In the genomic region with DNA sequence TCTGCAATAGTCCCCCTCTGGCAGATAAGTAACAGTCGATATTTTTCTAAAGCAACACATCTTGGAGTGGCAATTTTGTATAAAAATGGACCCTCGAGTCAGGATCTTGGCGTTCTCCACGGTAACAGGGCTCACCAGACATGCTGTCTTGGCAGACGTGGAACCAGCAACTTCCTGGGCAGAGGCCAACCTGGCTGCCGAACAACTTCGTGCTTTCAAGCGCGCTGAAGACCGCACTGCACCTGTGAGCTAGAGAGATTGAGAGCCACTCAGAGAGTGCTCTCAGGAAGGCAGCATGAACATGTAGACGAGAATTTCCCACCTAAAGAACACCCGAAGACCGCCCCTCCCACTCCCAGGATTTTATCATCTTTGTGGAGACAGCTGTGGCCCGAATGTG, we compare ENCODE assay signal across 18 cellular contexts. TPM values are rescaled to one million over a fixed set of nuclear protein-coding genes. Genes with fewer than 3 reads are reported as not detected.
DNase-seq lines count a peak whose midpoint lies in the region; ATAC-seq, FAIRE-seq and TF ChIP-seq lines count a peak whose summit lies in the region.
"Had no signal": no experiment of that assay in that cellular context is flagged by ENCODE, and none has a peak within 500 bp of the region (broad histone marks: within the 10 kb centered on the region; RNA-seq: fewer than 3 reads in every experiment).

No MANE protein-coding gene starts in this region.

- H3K4me1 ChIP-seq in kidney (ENCODE audit: control insufficient read depth in 1 of 2, insufficient read depth in 1 of 2, low read depth in 1 of 2, low read length in 2 of 2), result no peaks in the 10 kb centered on the region
- H3K4me1 ChIP-seq: adrenal gland had no signal

- H3K27me3 ChIP-seq in MG63, result no peaks in the 10 kb centered on the region
- H3K27me3 ChIP-seq: adrenal gland, heart right ventricle, tibial nerve had no signal

- H3K4me3 ChIP-seq in kidney (ENCODE audit: low read length in 2 of 2) (no peak overlapping the region), MG63 (no peak overlapping the region)
- H3K4me3 ChIP-seq: adrenal gland, heart right ventricle, tibial nerve had no signal

- TF ChIP-seq CTCF in kidney (IDR thresholded peaks at IDR 0.05; ENCODE audit: borderline replicate concordance, extremely low read depth, insufficient read depth), result no peak

- intact Hi-C loops in kidney (cut with DNase I), result no loop called here

- no peak for FAIRE-seq in kidney (lab: Jason Lieb, UNC)
- FAIRE-seq: colon had no signal

- H3K9me3 Mint-ChIP-seq in activated naive CD4-positive, alpha-beta T cell treated with anti-CD3 and anti-CD28 coated beads, Interleukin-2, amount 50 U/mL, for 24 hours, result peaks cover 6% of the 10 kb centered on the region

- peaks cover 0 to under 1% of the 10 kb centered on the region in 2 donors for H3K9me3 ChIP-seq in kidney (ENCODE audit: control insufficient read depth in 1 of 2, low read length in 2 of 2)
- peaks cover under 1% of the 10 kb centered on the region; the same call in 1 of the 2 replicates for H3K9me3 ChIP-seq in MG63

- H3K4me3 Mint-ChIP-seq in activated naive CD4-positive, alpha-beta T cell treated with anti-CD3 and anti-CD28 coated beads, Interleukin-2, amount 50 U/mL, for 24 hours, result no peak overlapping the region
- H3K4me3 Mint-ChIP-seq: activated CD4-positive, alpha-beta T cell treated with anti-CD3 and anti-CD28 coated beads, Interleukin-2, amount 10 ng/mL, durations not matched to agents 7 days and 5 days; activated T-cell treated with anti-CD3 and anti-CD28 coated beads, Interleukin-2, amount 50 U/mL, for 4 hours had no signal

- H3K36me3 Mint-ChIP-seq in activated naive CD4-positive, alpha-beta T cell treated with anti-CD3 and anti-CD28 coated beads, Interleukin-2, amount 50 U/mL, for 24 hours, result peaks cover 18% of the 10 kb centered on the region

- H3K9ac ChIP-seq in kidney (ENCODE audit: low read length in 2 of 2), result no peak overlapping the region

- peaks cover 9 to 21% of the 10 kb centered on the region in 2 donors for H3K36me3 ChIP-seq in kidney (ENCODE audit: control insufficient read depth in 1 of 2, insufficient read depth in 2 of 2, low read length in 2 of 2)
- H3K36me3 ChIP-seq in MG63, result peaks cover 27% of the 10 kb centered on the region

- H3K27ac ChIP-seq in kidney (ENCODE audit: low read depth in 2 of 2, low read length in 2 of 2), result no peak overlapping the region
- H3K27ac ChIP-seq: adrenal gland, heart right ventricle, RWPE1, tibial nerve had no signal

- peaks cover 23% of the 10 kb centered on the region for H3K4me1 Mint-ChIP-seq in activated naive CD4-positive, alpha-beta T cell treated with anti-CD3 and anti-CD28 coated beads, Interleukin-2, amount 50 U/mL, for 24 hours

- DNase-seq in activated naive CD4-positive, alpha-beta T cell treated with anti-CD3 and anti-CD28 coated beads, Interleukin-2, amount 50 U/mL, for 16 hours, result no peak
- DNase-seq in anterior cingulate cortex (lab: John Stamatoyannopoulos, UW), result peak in 34 of 58 donors; percentile 7 to 72 (median 36)
- DNase-seq in kidney, result peak; percentile 36
- peak; percentile 58 for DNase-seq in superior temporal gyrus (ENCODE audit: extremely low spot score)
- DNase-seq in RKO (ENCODE audit: low spot score), result no peak
- no peak for DNase-seq in MG63
- DNase-seq: activated CD4-positive, alpha-beta T cell treated with anti-CD3 and anti-CD28 coated beads, Interleukin-2, amount 10 ng/mL, durations not matched to agents 7 days and 5 days; activated T-cell treated with anti-CD3 and anti-CD28 coated beads, Interleukin-2, amount 50 U/mL, for 4 hours; adrenal gland; erythroblast; NCI-H187 treated with DMSO at 0.1 percent for 48 hours; NCI-H69 had no signal

- no peak for ATAC-seq in GM21786 (IDR thresholded peaks at IDR 0.05; ENCODE audit: unreplicated experiment)
- ATAC-seq: activated T-cell treated with anti-CD3 and anti-CD28 coated beads, Interleukin-2, amount 50 U/mL, for 4 hours had no signal

- no peaks in the 10 kb centered on the region for H3K27me3 Mint-ChIP-seq in activated naive CD4-positive, alpha-beta T cell treated with anti-CD3 and anti-CD28 coated beads, Interleukin-2, amount 50 U/mL, for 24 hours
- H3K27me3 Mint-ChIP-seq: activated CD4-positive, alpha-beta T cell treated with anti-CD3 and anti-CD28 coated beads, Interleukin-2, amount 10 ng/mL, durations not matched to agents 7 days and 5 days had no signal

- H3K27ac Mint-ChIP-seq in activated naive CD4-positive, alpha-beta T cell treated with anti-CD3 and anti-CD28 coated beads, Interleukin-2, amount 50 U/mL, for 24 hours, result peak overlapping the region; percentile 17
- H3K27ac Mint-ChIP-seq: activated CD4-positive, alpha-beta T cell treated with anti-CD3 and anti-CD28 coated beads, Interleukin-2, amount 10 ng/mL, durations not matched to agents 7 days and 5 days had no signal

RNA-seq across cellular contexts. Expression of gene C1orf174, which starts 7.3 kb away (rescaled TPM):
- total RNA-seq in kidney, result 16.8 TPM
- 15.9 TPM for polyA plus RNA-seq in kidney (ENCODE audit: insufficient read depth, low read depth, low replicate concordance)
- total RNA-seq in MG63 (2014; rRNA removed; shearing (Covaris generic); ENCODE audit: low replicate concordance), result 49.3 and 61.2 TPM in 2 replicates

RNA-seq across cellular contexts. Expression of gene DFFB, which starts 35.5 kb away (rescaled TPM):
- 8.2 TPM for total RNA-seq in kidney
- polyA plus RNA-seq in kidney (ENCODE audit: insufficient read depth, low read depth, low replicate concordance), result 5.6 TPM
- total RNA-seq in MG63 (2014; rRNA removed; shearing (Covaris generic); ENCODE audit: low replicate concordance), result 12.7 and 19.1 TPM in 2 replicates

RNA-seq across cellular contexts. Expression of gene CEP104, which starts 35.7 kb away (rescaled TPM):
- total RNA-seq in kidney, result 51.2 TPM
- polyA plus RNA-seq in kidney (ENCODE audit: insufficient read depth, low read depth, low replicate concordance), result 11.1 TPM
- total RNA-seq in MG63 (2014; rRNA removed; shearing (Covaris generic); ENCODE audit: low replicate concordance), result 4.9 TPM in 2 replicates

Comparison
In these comparisons a context has a peak if more than half of its experiments do, and no peak if none do; other contexts are left out.
1. DNase-seq: peak in anterior cingulate cortex (34 of 58), kidney (single experiment) and superior temporal gyrus (single experiment); none in activated naive CD4-positive, alpha-beta T cell treated with anti-CD3 and anti-CD28 coated beads, Interleukin-2, amount 50 U/mL, for 16 hours (single experiment), RKO (single experiment) and MG63 (single experiment).